ENCODE assay signal across 17 cellular contexts in genomic region chr3:123803521-123803920, GRCh38.
A peak's percentile ranks its signal among the peaks of the same experiment; 100 is the strongest.
DNase-seq lines count a peak whose midpoint lies in the region; ATAC-seq, FAIRE-seq and TF ChIP-seq lines count a peak whose summit lies in the region.
"Had no signal": no experiment of that assay in that cellular context is flagged by ENCODE, and none has a peak within 500 bp of the region (broad histone marks: within the 10 kb centered on the region; RNA-seq: fewer than 3 reads in every experiment).

No MANE protein-coding gene starts in this region.

- no peak overlapping the region for H3K56ac ChIP-seq in IMR-90 (ENCODE audit: extremely low read depth, insufficient read depth, low read length)

- WGBS in IMR-90 (ENCODE audit: extremely low coverage in 2 of 2, insufficient read length in 1 of 2), 2 experiments = 93% methylated on average over 3 of the region's 5 CpGs; no CpG with 5 or more reads in 1 of the 2 experiments

- H2BK120ac ChIP-seq in IMR-90 (ENCODE audit: low read depth, low read length) = no peak overlapping the region

- H3K4me1 ChIP-seq in GM23338 (ENCODE audit: insufficient read depth) (no peaks in the 10 kb centered on the region), IMR-90 (ENCODE audit: control insufficient read depth, insufficient read depth, low read length) (peaks cover 25% of the 10 kb centered on the region), foreskin keratinocyte (peaks cover 12% of the 10 kb centered on the region), mucosa of descending colon (ENCODE audit: low read depth) (peaks cover 11% of the 10 kb centered on the region)

- in situ Hi-C loops in IMR-90 (cut with MboI; ENCODE audit: low sequenced_read_pairs) = no loop called here

- no peaks in the 10 kb centered on the region for H3K36me3 Mint-ChIP-seq in GM23338 (ENCODE audit: low read depth)

- H3K4me2 ChIP-seq in GM23338 (no peak overlapping the region), IMR-90 (ENCODE audit: low read depth, low read length) (no peak overlapping the region)

- H3K27ac ChIP-seq in GM23338 (ENCODE audit: low read depth) (no peak overlapping the region), IMR-90 (ENCODE audit: insufficient read depth, low read length) (no peak overlapping the region), foreskin keratinocyte (no peak overlapping the region)

- no peak overlapping the region for H2BK20ac ChIP-seq in IMR-90 (ENCODE audit: low read depth, low read length)

- H2AK9ac ChIP-seq in IMR-90 (replicated peaks; ENCODE audit: low read depth, low read length, poor library complexity) = no peak overlapping the region

- H2AK5ac ChIP-seq in IMR-90 (ENCODE audit: low read depth, low read length) = peak overlapping the region; percentile 49; the same call in 1 of the 2 replicates

- H3K27me3 Mint-ChIP-seq in GM23338 (ENCODE audit: insufficient read depth, low read depth, poor library complexity) = peaks cover 2% of the 10 kb centered on the region

- peak overlapping the region; percentile 30; the same call in 1 of the 2 replicates for H4K5ac ChIP-seq in IMR-90 (ENCODE audit: low read depth, low read length)

- peak; percentile 67 for ATAC-seq in GM23338
- no peak for ATAC-seq in IMR-90 (ENCODE audit: low read depth)
- peak; percentile 8 for ATAC-seq in foreskin keratinocyte
- peak; percentile 47 for ATAC-seq in mucosa of descending colon
- ATAC-seq in GM21529 (IDR thresholded peaks at IDR 0.05; ENCODE audit: unreplicated experiment) = no peak

- H3K4ac ChIP-seq in IMR-90 (ENCODE audit: low read depth, low read length) = no peak overlapping the region

- H3K9ac ChIP-seq in IMR-90 (ENCODE audit: low read depth, low read length) = no peak overlapping the region

- no TSS peak for BruUV-seq in IMR-90 (replicated peaks; lab: Mats Ljungman, UMichigan)

- no peak for FAIRE-seq in H54 (lab: Jason Lieb, UNC)

- intact Hi-C loops in IMR-90 (cut with micrococcal nuclease) = no loop called here
- intact Hi-C loops in mucosa of descending colon (cut with DNase I, micrococcal nuclease) = no loop called here

- H3K36me3 ChIP-seq in GM23338 (ENCODE audit: insufficient read depth) (no peaks in the 10 kb centered on the region), IMR-90 (ENCODE audit: control insufficient read depth, insufficient read depth, low read length) (peaks cover 53% of the 10 kb centered on the region), mucosa of descending colon (ENCODE audit: low read depth) (no peaks in the 10 kb centered on the region)
- H3K36me3 ChIP-seq: MG63 had no signal

- no peak overlapping the region for H3K27ac Mint-ChIP-seq in GM23338
- H3K27ac Mint-ChIP-seq: CD4-positive, alpha-beta T cell had no signal

- H4K20me1 ChIP-seq in GM23338 (replicated peaks; ENCODE audit: insufficient read depth) (no peaks in the 10 kb centered on the region; the same call in 1 of the 2 replicates), IMR-90 (ENCODE audit: insufficient read depth, low read length) (no peaks in the 10 kb centered on the region)

- TF ChIP-seq CTCF in GM23338 (conservative IDR thresholded peaks at IDR 0.05; ENCODE audit: low read depth in 2 of 2) = peak; percentile 23 to 25; a peak in 3 of 4 replicates
- no peak for TF ChIP-seq CTCF in IMR-90 (conservative IDR thresholded peaks at IDR 0.05; ENCODE audit: low read depth, low read length)
- no peak for TF ChIP-seq CTCF in foreskin keratinocyte (conservative IDR thresholded peaks at IDR 0.05)
- TF ChIP-seq CTCF in mucosa of descending colon (IDR thresholded peaks at IDR 0.05) = no peak

- POLR2A ChIA-PET in IMR-90 (lab: Charles Lee; ENCODE audit: unreplicated experiment) = no interaction called here

- DNase-seq in GM23338 (ENCODE audit: low spot score) = peak; percentile 64
- DNase-seq in IMR-90 = no peak
- no peak for DNase-seq in foreskin keratinocyte
- peak in 2 of 3 donors; percentile 62 to 66 for DNase-seq in mucosa of descending colon
- DNase-seq in H54 (ENCODE audit: insufficient read length, low spot score) = no peak
- DNase-seq in stimulated activated CD4-positive, alpha-beta T cell treated with anti-CD3 and anti-CD28 coated beads, Interleukin-2, amount 100 ng/mL, for 24 hours = no peak
- DNase-seq: ACHN; Calu3; CD4-positive, alpha-beta T cell; DMS53; MG63; NCI-H1092; NCI-H2081 treated with DMSO at 0.1 percent for 48 hours; NCI-H226; NCI-H69; SW 1271 had no signal

- H3K9me1 ChIP-seq in IMR-90 (ENCODE audit: insufficient read depth, low read length) = peaks cover 24% of the 10 kb centered on the region

- no peaks in the 10 kb centered on the region for H3K79me2 ChIP-seq in GM23338 (replicated peaks; ENCODE audit: insufficient read depth)

- H3K18ac ChIP-seq in IMR-90 (ENCODE audit: low read depth, low read length) = no peak overlapping the region

- H3K4me1 Mint-ChIP-seq in GM23338 = peaks cover 8% of the 10 kb centered on the region; the same call in 2 of the 3 replicates

- H2BK15ac ChIP-seq in IMR-90 (ENCODE audit: low read depth, low read length) = no peak overlapping the region

- no peak for TF ChIP-seq POLR2A in IMR-90 (IDR thresholded peaks at IDR 0.05; ENCODE audit: low read depth, low read length)
- TF ChIP-seq POLR2A in H54 (IDR thresholded peaks at IDR 0.05; ENCODE audit: low read depth, low read length) = no peak

- H3F3A ChIP-seq in GM23338 (replicated peaks; ENCODE audit: low read depth) = no peaks in the 10 kb centered on the region

- H2BK5ac ChIP-seq in IMR-90 (ENCODE audit: low read depth, low read length, poor library complexity, severe bottlenecking) = no peak overlapping the region

- no peaks in the 10 kb centered on the region for H3K9me3 Mint-ChIP-seq in GM23338
- H3K9me3 Mint-ChIP-seq: CD4-positive, alpha-beta T cell had no signal

- no peak overlapping the region for H3K4me3 Mint-ChIP-seq in GM23338
- H3K4me3 Mint-ChIP-seq: CD4-positive, alpha-beta T cell had no signal

- no peaks in the 10 kb centered on the region for H3K9me2 ChIP-seq in GM23338 (ENCODE audit: insufficient read depth)

- CTCF ChIA-PET in IMR-90 (lab: Yijun Ruan, JAX) = interaction anchor here (1.4 kb wide), 1 partner anchor 8 kb away, joined by 4 read pairs; no protein-coding TSS in a partner anchor

- H4K91ac ChIP-seq in IMR-90 (ENCODE audit: insufficient read depth, low read depth, low read length) = no peak overlapping the region

- H3K9me3 ChIP-seq in IMR-90 (ENCODE audit: control insufficient read depth, insufficient read depth, low read length) (no peaks in the 10 kb centered on the region), mucosa of descending colon (no peaks in the 10 kb centered on the region)
- H3K9me3 ChIP-seq: MG63 had no signal

- no peak overlapping the region for H3K14ac ChIP-seq in IMR-90 (replicated peaks; ENCODE audit: low read depth, low read length)

- H3K27me3 ChIP-seq in GM23338 (ENCODE audit: insufficient read depth) (no peaks in the 10 kb centered on the region), IMR-90 (ENCODE audit: control insufficient read depth, insufficient read depth, low read length) (no peaks in the 10 kb centered on the region), foreskin keratinocyte (no peaks in the 10 kb centered on the region)
- H3K27me3 ChIP-seq: MG63 had no signal

- H4K8ac ChIP-seq in IMR-90 (ENCODE audit: low read depth in 2 of 2, low read length in 2 of 2) = peak overlapping the region in 1 of 2 experiments; percentile 39; a peak in 1 of 4 replicates

- peak overlapping the region; percentile 63; the same call in 1 of the 2 replicates for H3K23ac ChIP-seq in IMR-90 (ENCODE audit: low read depth, low read length)

- H3K79me1 ChIP-seq in IMR-90 (ENCODE audit: low read depth in 1 of 2, low read length in 2 of 2) = peaks cover 44 to 87% of the 10 kb centered on the region in 2 experiments

- dilution Hi-C loops in IMR-90 (cut with HindIII; ENCODE audit: low sequenced_read_pairs, unreplicated experiment) = no loop called here

- TF ChIP-seq RAD21 in IMR-90 (IDR thresholded peaks at IDR 0.05; ENCODE audit: low read length) = no peak

- H3K4me3 ChIP-seq in GM23338 (no peak overlapping the region), IMR-90 (ENCODE audit: insufficient read depth, low read depth, low read length) (no peak overlapping the region), mucosa of descending colon (no peak overlapping the region)
- H3K4me3 ChIP-seq: MG63 had no signal

- H2AFZ ChIP-seq in GM23338 (no peak overlapping the region), IMR-90 (replicated peaks; ENCODE audit: low read length, poor library complexity) (no peak overlapping the region)

TF ChIP-seq in GM23338, 12 proteins besides CTCF, POLR2A, EP300 and RAD21:
- TF ChIP-seq EZH2phosphoT487 (IDR thresholded peaks at IDR 0.05; ENCODE audit: unreplicated experiment) = no peak

TF ChIP-seq in IMR-90, 13 proteins besides CTCF, POLR2A, EP300 and RAD21 (continues in another document):
- no peak for TF ChIP-seq BHLHE40 (IDR thresholded peaks at IDR 0.05; ENCODE audit: low read depth, low read length)
- TF ChIP-seq RFX5 (IDR thresholded peaks at IDR 0.05; ENCODE audit: low read depth, low read length) = no peak
- no peak for TF ChIP-seq NFE2L2 (IDR thresholded peaks at IDR 0.05; ENCODE audit: low read depth, low read length)
- TF ChIP-seq FOS (IDR thresholded peaks at IDR 0.05; ENCODE audit: low read depth, low read length) = no peak
- no peak for TF ChIP-seq MAFK (IDR thresholded peaks at IDR 0.05; ENCODE audit: low read depth, low read length)
- TF ChIP-seq MAZ (IDR thresholded peaks at IDR 0.05; ENCODE audit: borderline replicate concordance, low read depth, low read length) = no peak
- no peak for TF ChIP-seq CHD1 (IDR thresholded peaks at IDR 0.05; ENCODE audit: low read depth, low read length)
- no peak for TF ChIP-seq ELK1 (IDR thresholded peaks at IDR 0.05; ENCODE audit: borderline replicate concordance, low read depth, low read length)
- TF ChIP-seq USF2 (IDR thresholded peaks at IDR 0.05; ENCODE audit: low read depth, low read length) = no peak
- TF ChIP-seq RCOR1 (IDR thresholded peaks at IDR 0.05; ENCODE audit: insufficient replicate concordance, low read length) = no peak
- TF ChIP-seq SMC3 (IDR thresholded peaks at IDR 0.05; ENCODE audit: low read depth, low read length) = no peak

Comparison
In these comparisons a context has a peak if more than half of its experiments do, and no peak if none do; other contexts are left out.
1. ATAC-seq: peak in GM23338 (single experiment), foreskin keratinocyte (single experiment) and mucosa of descending colon (single experiment); none in IMR-90 (single experiment) and GM21529 (single experiment).
2. DNase-seq: peak in GM23338 (single experiment) and mucosa of descending colon (2 of 3); none in IMR-90 (single experiment), foreskin keratinocyte (0 of 2), H54 (single experiment) and stimulated activated CD4-positive, alpha-beta T cell treated with anti-CD3 and anti-CD28 coated beads, Interleukin-2, amount 100 ng/mL, for 24 hours (0 of 2).
3. CTCF ChIP-seq: peak in GM23338 (2 of 2); none in IMR-90 (single experiment), foreskin keratinocyte (single experiment) and mucosa of descending colon (single experiment).